In the genomic region with DNA sequence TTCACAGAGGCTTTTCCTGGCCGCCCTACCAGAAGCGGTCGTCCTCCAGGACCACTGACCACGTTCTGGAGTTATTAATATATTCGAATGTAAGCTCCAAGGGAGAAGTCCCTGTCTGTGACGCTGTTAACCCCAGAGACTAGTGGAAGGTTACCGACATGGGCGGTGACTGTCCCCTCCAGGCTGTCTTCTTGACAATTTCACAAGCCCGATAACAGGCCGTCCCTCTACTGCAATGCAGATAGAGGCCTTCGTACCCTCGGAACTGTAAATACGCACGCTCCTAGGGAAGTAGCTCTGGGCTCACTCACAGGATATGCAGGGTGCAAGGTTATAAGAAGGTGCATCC, we compare ENCODE assay signal across 8 cellular contexts. TPM values are rescaled to one million over a fixed set of nuclear protein-coding genes. Genes with fewer than 3 reads are reported as not detected.
DNase-seq lines count a peak whose midpoint lies in the region; ATAC-seq and TF ChIP-seq lines count a peak whose summit lies in the region.

No MANE protein-coding gene starts in this region.

- H3K36me3 ChIP-seq in CD8-positive, alpha-beta T cell (ENCODE audit: insufficient read depth, low read length): no peaks in the 10 kb centered on the region
- H3K36me3 ChIP-seq in gastroesophageal sphincter: peaks cover 0 to 8% of the 10 kb centered on the region in 2 donors

- WGBS in gastroesophageal sphincter (ENCODE audit: low coverage in 1 of 2), 2 donors: 0% methylated on average over 12 to 13 of the region's 14 CpGs

- no peak for TF ChIP-seq POLR2A in gastroesophageal sphincter (IDR thresholded peaks at IDR 0.05)

- H3K27me3 Mint-ChIP-seq in CD8-positive, alpha-beta T cell (ENCODE audit: low read depth): no peaks in the 10 kb centered on the region
- no peaks in the 10 kb centered on the region for H3K27me3 Mint-ChIP-seq in activated T-helper 1 cell treated with anti-CD3 and anti-CD28 coated beads, Interleukin-12 subunit alpha, Interleukin-12 subunit beta, Interleukin-2, Interleukin-4 antibody, amounts not matched to agents 30 ng/mL and 10 ng/mL and 1 ng/mL, durations not matched to agents 14 hours and 24 hours and 36 hours (ENCODE audit: insufficient read depth)

- peak overlapping the region; percentile 87 for H3K27ac ChIP-seq in CD8-positive, alpha-beta T cell (ENCODE audit: low read depth, low read length)
- H3K27ac ChIP-seq in gastroesophageal sphincter: peak overlapping the region; percentile 95 to 99 (median 97)

- no peak for TF ChIP-seq CTCF in CD8-positive, alpha-beta T cell (IDR thresholded peaks at IDR 0.05)
- TF ChIP-seq CTCF in gastroesophageal sphincter (IDR thresholded peaks at IDR 0.05) (no peak), omental fat pad (IDR thresholded peaks at IDR 0.05) (no peak)

- H3K4me1 ChIP-seq in CD8-positive, alpha-beta T cell (ENCODE audit: insufficient read depth, low read length): peaks cover 19% of the 10 kb centered on the region
- H3K4me1 ChIP-seq in gastroesophageal sphincter: peaks cover 2 to 35% (median 4%) of the 10 kb centered on the region in 3 donors

- no peaks in the 10 kb centered on the region for H3K9me3 ChIP-seq in CD8-positive, alpha-beta T cell (ENCODE audit: low read length)
- no peaks in the 10 kb centered on the region for H3K9me3 ChIP-seq in gastroesophageal sphincter

- H3K36me3 Mint-ChIP-seq in CD8-positive, alpha-beta T cell: peaks cover 5% of the 10 kb centered on the region
- peaks cover 15% of the 10 kb centered on the region for H3K36me3 Mint-ChIP-seq in activated T-helper 1 cell treated with anti-CD3 and anti-CD28 coated beads, Interleukin-12 subunit alpha, Interleukin-12 subunit beta, Interleukin-2, Interleukin-4 antibody, amounts not matched to agents 30 ng/mL and 10 ng/mL and 1 ng/mL, durations not matched to agents 14 hours and 24 hours and 36 hours (ENCODE audit: low read depth)

- no peak for TF ChIP-seq EP300 in gastroesophageal sphincter (IDR thresholded peaks at IDR 0.05)

- intact Hi-C loops in CD8-positive, alpha-beta T cell (cut with DNase I, micrococcal nuclease): loop anchor here (1.0 to 10.0 kb wide), 16 partner anchors 8 to 1902 kb away; partner anchors contain the start of genes CARNMT1 (in 2 of the 2), GCNT1 (in 2 of the 2), NMRK1 (in 2 of the 2) and OSTF1 (in 2 of the 2)
- intact Hi-C loops in activated T-helper 1 cell treated with anti-CD3 and anti-CD28 coated beads, Interleukin-12 subunit alpha, Interleukin-12 subunit beta, Interleukin-2, Interleukin-4 antibody, amounts not matched to agents 30 ng/mL and 10 ng/mL and 1 ng/mL, durations not matched to agents 14 hours and 24 hours and 36 hours (cut with micrococcal nuclease): loop anchor here (1.0 to 10.0 kb wide), 14 partner anchors 8 to 1368 kb away; partner anchors contain the start of genes CARNMT1, GCNT1, NMRK1 and OSTF1

- no peaks in the 10 kb centered on the region for H3K27me3 ChIP-seq in CD8-positive, alpha-beta T cell (ENCODE audit: insufficient read depth, low read length)
- H3K27me3 ChIP-seq in gastroesophageal sphincter: no peaks in the 10 kb centered on the region

- POLR2A ChIA-PET in CD8-positive, alpha-beta T cell (lab: Charles Lee): interaction anchor here (0.9 to 3.1 kb wide), 9 partner anchors 9 to 1368 kb away, joined by 3 to 12 read pairs (median 5); partner anchors contain the start of genes CARNMT1, GCNT1, NMRK1 and OSTF1

- peak in 5 of 7 experiments; percentile 26 to 67 (median 54) for DNase-seq in CD8-positive, alpha-beta T cell
- DNase-seq in NOMO-1 (lab: John Stamatoyannopoulos, UW; ENCODE audit: unreplicated experiment in 2 of 2) (peak; percentile 54 to 77), omental fat pad (ENCODE audit: low spot score) (no peak), cerebellar nuclear complex (lab: John Stamatoyannopoulos, UW) (no peak)
- DNase-seq in activated T-helper 1 cell treated with anti-CD3 and anti-CD28 coated beads, Interleukin-12 subunit alpha, Interleukin-12 subunit beta, Interleukin-2, Interleukin-4 antibody, amounts not matched to agents 30 ng/mL and 10 ng/mL and 1 ng/mL, durations not matched to agents 14 hours and 24 hours and 36 hours (ENCODE audit: low spot score): peak; percentile 57

- CTCF ChIA-PET in CD8-positive, alpha-beta T cell (lab: Charles Lee): interaction anchor here (1.5 to 3.0 kb wide), 6 partner anchors 8 to 309 kb away, joined by 3 to 12 read pairs (median 4); no protein-coding TSS in a partner anchor

- peak; percentile 63 for ATAC-seq in CD8-positive, alpha-beta T cell
- ATAC-seq in GM19397 (IDR thresholded peaks at IDR 0.05; ENCODE audit: unreplicated experiment) (peak; percentile 31), HG03460 (IDR thresholded peaks at IDR 0.05; ENCODE audit: unreplicated experiment) (peak; percentile 47), gastroesophageal sphincter (peak; percentile 46), omental fat pad (ENCODE audit: low FRiP score) (peak; percentile 39)

- H3K4me3 Mint-ChIP-seq in CD8-positive, alpha-beta T cell: peak overlapping the region; percentile 90
- peak overlapping the region; percentile 97 for H3K4me3 Mint-ChIP-seq in activated T-helper 1 cell treated with anti-CD3 and anti-CD28 coated beads, Interleukin-12 subunit alpha, Interleukin-12 subunit beta, Interleukin-2, Interleukin-4 antibody, amounts not matched to agents 30 ng/mL and 10 ng/mL and 1 ng/mL, durations not matched to agents 14 hours and 24 hours and 36 hours

- H3K27ac Mint-ChIP-seq in CD8-positive, alpha-beta T cell: peak overlapping the region; percentile 97
- peak overlapping the region; percentile 99 for H3K27ac Mint-ChIP-seq in activated T-helper 1 cell treated with anti-CD3 and anti-CD28 coated beads, Interleukin-12 subunit alpha, Interleukin-12 subunit beta, Interleukin-2, Interleukin-4 antibody, amounts not matched to agents 30 ng/mL and 10 ng/mL and 1 ng/mL, durations not matched to agents 14 hours and 24 hours and 36 hours

- no peaks in the 10 kb centered on the region for H3K9me3 Mint-ChIP-seq in CD8-positive, alpha-beta T cell
- H3K9me3 Mint-ChIP-seq in activated T-helper 1 cell treated with anti-CD3 and anti-CD28 coated beads, Interleukin-12 subunit alpha, Interleukin-12 subunit beta, Interleukin-2, Interleukin-4 antibody, amounts not matched to agents 30 ng/mL and 10 ng/mL and 1 ng/mL, durations not matched to agents 14 hours and 24 hours and 36 hours: no peaks in the 10 kb centered on the region

- peak overlapping the region; percentile 89 for H3K4me3 ChIP-seq in CD8-positive, alpha-beta T cell (ENCODE audit: low read depth, low read length)
- H3K4me3 ChIP-seq in gastroesophageal sphincter: peak overlapping the region; percentile 85 to 97

- H3K4me1 Mint-ChIP-seq in CD8-positive, alpha-beta T cell (ENCODE audit: low read depth): peaks cover 38% of the 10 kb centered on the region
- H3K4me1 Mint-ChIP-seq in activated T-helper 1 cell treated with anti-CD3 and anti-CD28 coated beads, Interleukin-12 subunit alpha, Interleukin-12 subunit beta, Interleukin-2, Interleukin-4 antibody, amounts not matched to agents 30 ng/mL and 10 ng/mL and 1 ng/mL, durations not matched to agents 14 hours and 24 hours and 36 hours (ENCODE audit: low read depth): peaks cover 35% of the 10 kb centered on the region

RNA-seq across cellular contexts. Expression of gene RFK, which starts 0.6 kb away (rescaled TPM):
- total RNA-seq in CD8-positive, alpha-beta T cell: 1 to 10 TPM; 7.9 to 9.9 TPM
- 20.3 and 20.8 TPM in 2 replicates for total RNA-seq in activated T-helper 1 cell treated with anti-CD3 and anti-CD28 coated beads, Interleukin-12 subunit alpha, Interleukin-12 subunit beta, Interleukin-2, Interleukin-4 antibody, amounts not matched to agents 30 ng/mL and 10 ng/mL and 1 ng/mL, durations not matched to agents 14 hours and 24 hours and 36 hours
- total RNA-seq in gastroesophageal sphincter (10 to 100 TPM; 18.4 to 37.1 (median 18.8) TPM), omental fat pad (10 to 100 TPM; 15.0 to 28.7 (median 19.2) TPM)

Comparison
In these comparisons a context has a peak if more than half of its experiments do, and no peak if none do; other contexts are left out.
1. DNase-seq: peak in CD8-positive, alpha-beta T cell (5 of 7), NOMO-1 (2 of 2) and activated T-helper 1 cell treated with anti-CD3 and anti-CD28 coated beads, Interleukin-12 subunit alpha, Interleukin-12 subunit beta, Interleukin-2, Interleukin-4 antibody, amounts not matched to agents 30 ng/mL and 10 ng/mL and 1 ng/mL, durations not matched to agents 14 hours and 24 hours and 36 hours (single experiment); none in omental fat pad (single experiment) and cerebellar nuclear complex (0 of 2).
2. Peak in every context shown above with its lines, with median percentiles within 50 percentile points of each other: ATAC-seq.